Comparison of ENCODE assay signal across 10 cellular contexts in the genomic region with DNA sequence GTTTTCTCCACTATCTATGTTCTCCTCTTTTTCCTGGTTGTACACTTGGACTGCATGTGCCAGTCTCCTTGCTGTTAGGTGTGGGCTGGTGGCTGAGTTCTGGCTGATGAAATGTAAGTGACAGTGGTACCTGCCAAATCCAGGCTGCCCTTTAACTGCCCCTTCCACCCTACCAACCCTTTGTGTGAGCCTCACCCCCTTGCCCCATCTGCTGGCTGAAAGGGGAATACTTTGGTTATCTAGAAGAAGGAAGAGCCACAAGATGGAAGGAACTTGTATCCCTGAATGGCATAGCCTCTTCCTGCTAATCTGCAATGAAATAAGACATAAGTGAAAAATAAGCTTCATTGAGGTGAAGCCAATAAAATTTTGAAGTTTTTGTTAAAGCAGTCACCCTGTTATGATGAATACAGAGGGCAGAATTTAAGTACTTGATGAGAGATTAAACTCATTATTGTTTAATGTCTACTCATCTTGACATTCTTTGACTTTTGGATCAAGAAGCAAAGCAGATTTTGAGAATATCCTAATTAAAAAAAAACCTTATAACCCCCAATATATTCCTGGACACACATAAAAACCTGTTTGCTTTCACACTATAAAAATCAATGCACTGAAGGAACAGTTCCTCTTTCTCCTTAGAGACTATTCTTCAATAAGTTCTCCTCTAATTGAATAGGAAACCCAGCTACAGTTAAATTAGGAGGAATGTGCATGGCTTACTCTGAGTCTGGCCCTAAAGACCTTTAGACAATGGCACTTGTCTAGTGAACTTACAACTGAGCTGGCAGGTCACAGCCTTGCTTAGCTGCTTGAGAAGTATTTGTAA.
A peak's percentile ranks its signal among the peaks of the same experiment; 100 is the strongest.
DNase-seq lines count a peak whose midpoint lies in the region; ATAC-seq and TF ChIP-seq lines count a peak whose summit lies in the region.
"Had no signal": no experiment of that assay in that cellular context is flagged by ENCODE, and none has a peak within 500 bp of the region (broad histone marks: within the 10 kb centered on the region; RNA-seq: fewer than 3 reads in every experiment).

No MANE protein-coding gene starts in this region.

- H3K4me1 ChIP-seq in right cardiac atrium (ENCODE audit: control insufficient read depth, insufficient read depth, low read length) (peaks cover 3% of the 10 kb centered on the region), testis (no peaks in the 10 kb centered on the region)
- H3K4me1 ChIP-seq: pancreas had no signal

- no peaks in the 10 kb centered on the region for H3K27me3 Mint-ChIP-seq in Calu3 (ENCODE audit: unreplicated experiment)
- no peaks in the 10 kb centered on the region for H3K27me3 Mint-ChIP-seq in activated CD8-positive, alpha-beta T cell treated with anti-CD3 and anti-CD28 coated beads for 36 hours

- H3K27me3 ChIP-seq in right cardiac atrium (ENCODE audit: control insufficient read depth, insufficient read depth), result no peaks in the 10 kb centered on the region
- no peaks in the 10 kb centered on the region for H3K27me3 ChIP-seq in testis
- H3K27me3 ChIP-seq: pancreas had no signal

- intact Hi-C loops in Calu3 (cut with micrococcal nuclease; ENCODE audit: unreplicated experiment) (loop anchor here (5.0 kb wide), 1 partner anchor 266 kb away; no protein-coding TSS in a partner anchor), right cardiac atrium (cut with DNase I) (loop anchor here in 2 of 4 donors (10.0 kb wide), 1 partner anchor 263 kb away; the partner anchor contains the start of gene BTG1 (in 2 of the 2)), testis (cut with DNase I; ENCODE audit: low total_unique reads) (no loop called here)
- intact Hi-C loops in activated CD8-positive, alpha-beta T cell treated with anti-CD3 and anti-CD28 coated beads for 36 hours (cut with micrococcal nuclease), result loop anchor here (10.0 kb wide), 1 partner anchor 1023 kb away; no protein-coding TSS in a partner anchor

- no peaks in the 10 kb centered on the region for H3K36me3 ChIP-seq in testis (ENCODE audit: low read depth, missing control alignments)
- H3K36me3 ChIP-seq: pancreas had no signal

- no peak for TF ChIP-seq POLR2A in testis (IDR thresholded peaks at IDR 0.05)

- TF ChIP-seq CTCF in Calu3 (IDR thresholded peaks at IDR 0.05; ENCODE audit: unreplicated experiment), result peak; percentile 64
- TF ChIP-seq CTCF in activated CD8-positive, alpha-beta T cell treated with anti-CD3 and anti-CD28 coated beads for 36 hours (IDR thresholded peaks at IDR 0.05), result peak; percentile 58
- peak in 1 of 3 experiments; percentile 11 for TF ChIP-seq CTCF in testis (IDR thresholded peaks at IDR 0.05)

- H3K4me3 ChIP-seq in right cardiac atrium (ENCODE audit: low read length) (no peak overlapping the region), testis (no peak overlapping the region)
- H3K4me3 ChIP-seq: pancreas had no signal

- H3K9me3 ChIP-seq in right cardiac atrium (ENCODE audit: control insufficient read depth, low read length) (no peaks in the 10 kb centered on the region), testis (no peaks in the 10 kb centered on the region)
- H3K9me3 ChIP-seq: pancreas had no signal

- POLR2A ChIA-PET in activated CD8-positive, alpha-beta T cell treated with anti-CD3 and anti-CD28 coated beads for 36 hours (lab: Charles Lee), result interaction anchor here (0.6 to 8.5 kb wide), 2 partner anchors 249 to 264 kb away, joined by 3 to 88 read pairs; partner anchors contain the start of gene BTG1

- H3K4me3 Mint-ChIP-seq in Calu3 (ENCODE audit: low read depth, unreplicated experiment), result no peak overlapping the region
- no peak overlapping the region for H3K4me3 Mint-ChIP-seq in activated CD8-positive, alpha-beta T cell treated with anti-CD3 and anti-CD28 coated beads for 36 hours
- H3K4me3 Mint-ChIP-seq: T-helper 1 cell treated with Interleukin-12 subunit alpha and Interleukin-12 subunit beta and Interleukin-4 antibody, amounts not matched to agents 30 μg/mL and 1 μg/mL, for 36 hours had no signal

- ATAC-seq in activated CD8-positive, alpha-beta T cell treated with anti-CD3 and anti-CD28 coated beads for 36 hours, result peak; percentile 50
- ATAC-seq in right cardiac atrium (peak; percentile 84 to 87), HG02852 (IDR thresholded peaks at IDR 0.05; ENCODE audit: unreplicated experiment) (no peak), GM19328 (IDR thresholded peaks at IDR 0.05; ENCODE audit: unreplicated experiment) (no peak)

- H3K36me3 Mint-ChIP-seq in Calu3 (ENCODE audit: insufficient read depth, unreplicated experiment), result no peaks in the 10 kb centered on the region
- peaks cover 8% of the 10 kb centered on the region for H3K36me3 Mint-ChIP-seq in activated CD8-positive, alpha-beta T cell treated with anti-CD3 and anti-CD28 coated beads for 36 hours (ENCODE audit: low read depth)

- BruUV-seq in Calu3 (replicated peaks; lab: Mats Ljungman, UMichigan), result no TSS peak

- H3K4me1 Mint-ChIP-seq in Calu3 (ENCODE audit: low read depth, unreplicated experiment), result no peaks in the 10 kb centered on the region
- H3K4me1 Mint-ChIP-seq in activated CD8-positive, alpha-beta T cell treated with anti-CD3 and anti-CD28 coated beads for 36 hours (ENCODE audit: low read depth), result peaks cover 41% of the 10 kb centered on the region

- no peak overlapping the region for H3K27ac Mint-ChIP-seq in Calu3 (ENCODE audit: unreplicated experiment)
- H3K27ac Mint-ChIP-seq in activated CD8-positive, alpha-beta T cell treated with anti-CD3 and anti-CD28 coated beads for 36 hours, result peak overlapping the region; percentile 63

- CTCF ChIA-PET in Calu3 (lab: Charles Lee), result no interaction called here
- CTCF ChIA-PET in activated CD8-positive, alpha-beta T cell treated with anti-CD3 and anti-CD28 coated beads for 36 hours (lab: Charles Lee), result interaction anchor here (0.6 to 5.4 kb wide), 27 partner anchors 10 to 1026 kb away, joined by 3 to 52 read pairs (median 4); partner anchors contain the start of gene BTG1

- no peaks in the 10 kb centered on the region for H3K9me3 Mint-ChIP-seq in Calu3 (ENCODE audit: low read depth, unreplicated experiment)
- H3K9me3 Mint-ChIP-seq in activated CD8-positive, alpha-beta T cell treated with anti-CD3 and anti-CD28 coated beads for 36 hours, result peaks cover 6% of the 10 kb centered on the region
- H3K9me3 Mint-ChIP-seq: T-helper 1 cell treated with Interleukin-12 subunit alpha and Interleukin-12 subunit beta and Interleukin-4 antibody, amounts not matched to agents 30 μg/mL and 1 μg/mL, for 36 hours had no signal

- DNase-seq in Calu3 (peak; percentile 66), HCEC 1CT (peak; percentile 23), NCI-H510A treated with DMSO at 0.1 percent for 48 hours (lab: John Stamatoyannopoulos, UW) (peak; percentile 5), right cardiac atrium (peak in 2 of 3 donors; percentile 49 to 57), testis (peak; percentile 32)
- DNase-seq in activated CD8-positive, alpha-beta T cell treated with anti-CD3 and anti-CD28 coated beads for 36 hours, result peak; percentile 81

- no peak overlapping the region for H3K27ac ChIP-seq in right cardiac atrium (ENCODE audit: low read length)
- H3K27ac ChIP-seq in testis, result no peak overlapping the region
- H3K27ac ChIP-seq: pancreas had no signal

Comparison
In these comparisons a context has a peak if more than half of its experiments do, and no peak if none do; other contexts are left out.
1. DNase-seq: peak in every context shown above with its lines; median percentile 81 in activated CD8-positive, alpha-beta T cell treated with anti-CD3 and anti-CD28 coated beads for 36 hours; 66 in Calu3; 53 in right cardiac atrium; 32 in testis; 23 in HCEC 1CT; 5 in NCI-H510A treated with DMSO at 0.1 percent for 48 hours.
2. ATAC-seq: peak in activated CD8-positive, alpha-beta T cell treated with anti-CD3 and anti-CD28 coated beads for 36 hours (single experiment) and right cardiac atrium (2 of 2); none in HG02852 (single experiment) and GM19328 (single experiment).